10 cellular contexts compared by ENCODE assay signal in the genomic region with DNA sequence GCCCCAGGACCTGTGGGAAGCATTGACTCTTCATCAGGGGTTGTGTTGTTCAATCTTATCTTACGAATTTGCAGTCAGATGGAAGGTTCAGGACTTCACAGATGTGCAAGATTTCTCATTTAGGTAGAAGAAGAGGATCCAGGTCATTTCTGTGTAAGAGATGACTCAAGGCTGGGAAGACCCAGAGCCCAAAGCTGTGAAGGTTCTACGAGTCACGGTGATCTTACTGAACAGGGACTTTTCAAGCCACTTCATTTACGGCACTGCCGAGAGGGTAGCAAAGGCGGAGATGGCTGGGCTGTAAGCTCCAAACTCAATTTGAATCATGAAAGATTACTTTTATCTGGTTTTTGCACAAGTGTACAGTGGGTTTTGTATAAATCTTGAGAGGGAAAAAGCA.
A peak's percentile ranks its signal among the peaks of the same experiment; 100 is the strongest.
DNase-seq lines count a peak whose midpoint lies in the region; ATAC-seq and TF ChIP-seq lines count a peak whose summit lies in the region.
"Had no signal": no experiment of that assay in that cellular context is flagged by ENCODE, and none has a peak within 500 bp of the region (broad histone marks: within the 10 kb centered on the region; RNA-seq: fewer than 3 reads in every experiment).

No MANE protein-coding gene starts in this region.

- no peaks in the 10 kb centered on the region for H3K4me1 Mint-ChIP-seq in activated T-cell treated with anti-CD3 and anti-CD28 coated beads, Interleukin-2, amount 50 U/mL, for 4 hours (ENCODE audit: low read depth)
- peaks cover 11% of the 10 kb centered on the region for H3K4me1 Mint-ChIP-seq in stimulated activated effector memory CD8-positive, alpha-beta T cell treated with anti-CD3 and anti-CD28 coated beads, Interleukin-12 subunit alpha, Interleukin-12 subunit beta, amount 100 ng/mL, for 72 hours
- H3K4me1 Mint-ChIP-seq: T-cell had no signal

- H3K27me3 Mint-ChIP-seq in activated T-cell treated with anti-CD3 and anti-CD28 coated beads, Interleukin-2, amount 50 U/mL, for 4 hours (ENCODE audit: low read depth), result peaks cover 9% of the 10 kb centered on the region

- H3K27ac ChIP-seq in WERI-Rb-1, result no peak overlapping the region

- no peak for TF ChIP-seq CTCF in WERI-Rb-1 (IDR thresholded peaks at IDR 0.05; ENCODE audit: low read depth, low read length)

- H3K9me3 ChIP-seq in WERI-Rb-1 (ENCODE audit: severe bottlenecking), result no peaks in the 10 kb centered on the region

- no peak overlapping the region for H3K4me3 Mint-ChIP-seq in activated T-cell treated with anti-CD3 and anti-CD28 coated beads, Interleukin-2, amount 50 U/mL, for 4 hours
- peak overlapping the region; percentile 41 for H3K4me3 Mint-ChIP-seq in stimulated activated effector memory CD8-positive, alpha-beta T cell treated with anti-CD3 and anti-CD28 coated beads, Interleukin-12 subunit alpha, Interleukin-12 subunit beta, amount 100 ng/mL, for 72 hours
- H3K4me3 Mint-ChIP-seq: T-cell had no signal

- no peaks in the 10 kb centered on the region for H3K9me3 Mint-ChIP-seq in activated T-cell treated with anti-CD3 and anti-CD28 coated beads, Interleukin-2, amount 50 U/mL, for 4 hours
- H3K9me3 Mint-ChIP-seq in stimulated activated effector memory CD8-positive, alpha-beta T cell treated with anti-CD3 and anti-CD28 coated beads, Interleukin-12 subunit alpha, Interleukin-12 subunit beta, amount 100 ng/mL, for 72 hours, result no peaks in the 10 kb centered on the region
- H3K9me3 Mint-ChIP-seq: T-cell had no signal

- ATAC-seq in activated T-cell treated with anti-CD3 and anti-CD28 coated beads, Interleukin-2, amount 50 U/mL, for 4 hours, result peak; percentile 62 to 73
- ATAC-seq in GM21447 (IDR thresholded peaks at IDR 0.05; ENCODE audit: unreplicated experiment) (peak; percentile 61), HG03175 (IDR thresholded peaks at IDR 0.05; ENCODE audit: unreplicated experiment) (peak; percentile 55)
- ATAC-seq in stimulated activated effector memory CD8-positive, alpha-beta T cell treated with anti-CD3 and anti-CD28 coated beads, Interleukin-12 subunit alpha, Interleukin-12 subunit beta, amount 100 ng/mL, for 72 hours, result peak; percentile 90
- ATAC-seq: T-cell had no signal

- H3K36me3 ChIP-seq in WERI-Rb-1, result no peaks in the 10 kb centered on the region

- no peaks in the 10 kb centered on the region for H3K27me3 ChIP-seq in WERI-Rb-1 (ENCODE audit: insufficient read depth, low read depth, severe bottlenecking)

- DNase-seq in activated T-cell treated with anti-CD3 and anti-CD28 coated beads, Interleukin-2, amount 50 U/mL, for 4 hours, result no peak
- DNase-seq in activated T-cell treated with anti-CD3 and anti-CD28 coated beads for 4 hours, result no peak
- DNase-seq in stimulated activated effector memory CD8-positive, alpha-beta T cell treated with anti-CD3 and anti-CD28 coated beads, Interleukin-12 subunit alpha, Interleukin-12 subunit beta, amount 100 ng/mL, for 72 hours (ENCODE audit: low spot score in 2 of 2), result no peak
- DNase-seq in WERI-Rb-1, result no peak
- DNase-seq in NCI-H2107 treated with DMSO at 0.1 percent for 48 hours (lab: John Stamatoyannopoulos, UW; ENCODE audit: unreplicated experiment), result no peak
- DNase-seq in NK-92 treated with Interleukin-12 subunit alpha and Interleukin-12 subunit beta, amount 100 ng/mL, for 24 hours (lab: John Stamatoyannopoulos, UW), result no peak
- DNase-seq: NCI-H1092 treated with DMSO at 0.1 percent for 48 hours, T-cell had no signal

- no peak overlapping the region for H3K4me3 ChIP-seq in WERI-Rb-1 (ENCODE audit: low read depth, low read length)

- H3K27ac Mint-ChIP-seq in stimulated activated effector memory CD8-positive, alpha-beta T cell treated with anti-CD3 and anti-CD28 coated beads, Interleukin-12 subunit alpha, Interleukin-12 subunit beta, amount 100 ng/mL, for 72 hours, result peak overlapping the region; percentile 45
- H3K27ac Mint-ChIP-seq: T-cell had no signal

- H3K36me3 Mint-ChIP-seq in activated T-cell treated with anti-CD3 and anti-CD28 coated beads, Interleukin-2, amount 50 U/mL, for 4 hours (ENCODE audit: insufficient read depth), result no peaks in the 10 kb centered on the region
- H3K36me3 Mint-ChIP-seq in stimulated activated effector memory CD8-positive, alpha-beta T cell treated with anti-CD3 and anti-CD28 coated beads, Interleukin-12 subunit alpha, Interleukin-12 subunit beta, amount 100 ng/mL, for 72 hours, result no peaks in the 10 kb centered on the region
- H3K36me3 Mint-ChIP-seq: T-cell had no signal
